7 cellular contexts compared by ENCODE assay signal in the genomic region with DNA sequence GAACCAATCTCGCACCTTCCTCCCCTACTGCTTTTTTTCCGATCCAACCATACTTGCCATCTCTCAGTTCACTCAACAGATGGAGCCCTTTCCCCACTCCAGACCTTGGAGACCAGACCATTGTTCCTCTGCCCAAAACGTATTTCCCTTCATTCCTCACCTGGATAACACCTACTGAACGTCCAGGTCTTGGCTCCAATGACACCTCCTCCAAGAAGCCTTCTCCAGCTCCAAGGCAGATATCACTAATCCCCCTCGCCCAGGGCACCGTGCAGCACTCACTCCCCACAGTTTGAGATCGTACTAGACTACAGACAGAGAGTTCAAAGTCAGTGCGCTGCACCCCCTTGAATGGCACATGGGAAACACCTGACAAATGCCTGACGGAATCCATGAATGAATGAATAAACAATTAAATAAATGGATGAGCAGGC. TPM values are rescaled to one million over a fixed set of nuclear protein-coding genes. Genes with fewer than 3 reads are reported as not detected.
DNase-seq lines count a peak whose midpoint lies in the region; ATAC-seq and TF ChIP-seq lines count a peak whose summit lies in the region.

No MANE protein-coding gene starts in this region.

- no peak overlapping the region for H4K8ac ChIP-seq in trophoblast cell (ENCODE audit: low read depth, low read length)

- H3K36me3 ChIP-seq in Peyer's patch, result no peaks in the 10 kb centered on the region
- no peaks in the 10 kb centered on the region for H3K36me3 ChIP-seq in trophoblast cell (ENCODE audit: control insufficient read depth in 1 of 2, insufficient read depth in 2 of 2, low read length in 2 of 2)

- H3K27ac ChIP-seq in Peyer's patch (no peak overlapping the region), trophoblast cell (ENCODE audit: low read depth, low read length) (no peak overlapping the region)

- H3K79me2 ChIP-seq in trophoblast cell (ENCODE audit: control insufficient read depth, insufficient read depth, low read length, poor library complexity), result no peaks in the 10 kb centered on the region

- H3K9me3 ChIP-seq in Peyer's patch (no peaks in the 10 kb centered on the region), trophoblast cell (ENCODE audit: insufficient read depth, low read depth, low read length) (no peaks in the 10 kb centered on the region)

- no peak overlapping the region for H3K23ac ChIP-seq in trophoblast cell (ENCODE audit: low read length)

- WGBS in trophoblast cell (ENCODE audit: extremely low coverage, insufficient coverage, insufficient read length), result no CpG with 5 or more reads among the region's 9 CpGs

- no peak overlapping the region for H3K9ac ChIP-seq in trophoblast cell (ENCODE audit: low read length)

- no peak for TF ChIP-seq POLR2A in Peyer's patch (IDR thresholded peaks at IDR 0.05)

- peak in 4 of 6 experiments; percentile 42 to 52 (median 44) for TF ChIP-seq CTCF in Peyer's patch (IDR thresholded peaks at IDR 0.05)

- H4K12ac ChIP-seq in trophoblast cell (ENCODE audit: low read depth, low read length), result no peak overlapping the region

- no peak overlapping the region for H2BK120ac ChIP-seq in trophoblast cell (ENCODE audit: insufficient read depth, low read length, poor library complexity)

- no peak overlapping the region for H4K91ac ChIP-seq in trophoblast cell (ENCODE audit: low read depth, low read length)

- ATAC-seq in HG03175 (IDR thresholded peaks at IDR 0.05; ENCODE audit: unreplicated experiment) (no peak), GM18867 (IDR thresholded peaks at IDR 0.05; ENCODE audit: unreplicated experiment) (no peak)

- H3K27me3 ChIP-seq in Peyer's patch (no peaks in the 10 kb centered on the region), trophoblast cell (ENCODE audit: insufficient read depth, low read length) (no peaks in the 10 kb centered on the region)

- no peak overlapping the region for H2AFZ ChIP-seq in trophoblast cell (ENCODE audit: insufficient read depth, low read length, poor library complexity)

- H2BK12ac ChIP-seq in trophoblast cell (ENCODE audit: low read length), result no peak overlapping the region

- no peak overlapping the region for H3K18ac ChIP-seq in trophoblast cell (ENCODE audit: low read length)

- no peak overlapping the region for H3K4ac ChIP-seq in trophoblast cell (ENCODE audit: low read depth, low read length)

- H3K79me1 ChIP-seq in trophoblast cell (ENCODE audit: low read length), result no peaks in the 10 kb centered on the region

- DNase-seq in EH (ENCODE audit: low read depth) (peak; percentile 52), HuH-7 (ENCODE audit: low spot score) (peak; percentile 66), Peyer's patch (peak in 1 of 3 donors; percentile 19), fibroblast of gingiva (ENCODE audit: low read depth) (peak; percentile 16), trophoblast cell (peak; percentile 8 to 54)

- H3K4me1 ChIP-seq in Peyer's patch (no peaks in the 10 kb centered on the region), trophoblast cell (ENCODE audit: control insufficient read depth in 1 of 2, insufficient read depth in 2 of 2, low read length in 2 of 2) (no peaks in the 10 kb centered on the region)

- H2BK5ac ChIP-seq in trophoblast cell (ENCODE audit: low read depth, low read length, poor library complexity), result no peak overlapping the region

- no peak overlapping the region for H3K14ac ChIP-seq in trophoblast cell (ENCODE audit: low read length)

- H3K4me3 ChIP-seq in Peyer's patch (no peak overlapping the region), trophoblast cell (ENCODE audit: low read depth, low read length) (no peak overlapping the region)

- H3K4me2 ChIP-seq in trophoblast cell (ENCODE audit: low read length), result no peak overlapping the region

- no peak overlapping the region for H2AK5ac ChIP-seq in trophoblast cell (ENCODE audit: low read length)

RNA-seq across cellular contexts. Expression of gene AKNA, which starts 47.1 kb away (rescaled TPM):
- 100 to 1,000 TPM in 1 of 4 donors, 10 to 100 TPM in 3; 41.7 to 174 (median 75.0) TPM for total RNA-seq in Peyer's patch
- 14.4 and 16.0 TPM in 2 replicates for polyA plus RNA-seq in trophoblast cell (2013)
